ENCODE assay signal across 9 cellular contexts in genomic region chr22:50641696-50642607, GRCh38. TPM values are rescaled to one million over a fixed set of nuclear protein-coding genes. Genes with fewer than 3 reads are reported as not detected.
A peak's percentile ranks its signal among the peaks of the same experiment; 100 is the strongest.
DNase-seq lines count a peak whose midpoint lies in the region; ATAC-seq, FAIRE-seq and TF ChIP-seq lines count a peak whose summit lies in the region.
"Had no signal": no experiment of that assay in that cellular context is flagged by ENCODE, and none has a peak within 500 bp of the region (broad histone marks: within the 10 kb centered on the region; RNA-seq: fewer than 3 reads in every experiment).

No MANE protein-coding gene starts in this region.

- H3K9me3 ChIP-seq in BE2C = peaks cover 2% of the 10 kb centered on the region; the same call in 1 of the 2 replicates

- H3K27ac Mint-ChIP-seq in nephron = peak overlapping the region; percentile 78 to 88 (median 79)

- TF ChIP-seq CTCF in BE2C (IDR thresholded peaks at IDR 0.05; ENCODE audit: low read depth, low read length) (peak; percentile 22), foreskin fibroblast (IDR thresholded peaks at IDR 0.05; ENCODE audit: low read depth, low read length) (peak; percentile 35), nephron (IDR thresholded peaks at IDR 0.05; ENCODE audit: unreplicated experiment in 3 of 3) (peak; percentile 33 to 37 (median 37))

- H3K36me3 ChIP-seq in BE2C = no peaks in the 10 kb centered on the region

- DNase-seq in BE2C = peak; percentile 26
- peak; percentile 40 for DNase-seq in NCI-H1694 treated with DMSO at 0.1 percent for 48 hours (lab: John Stamatoyannopoulos, UW)
- peak; percentile 38 to 60 for DNase-seq in foreskin fibroblast
- no peak for DNase-seq in activated CD4-positive, CD25-positive, alpha-beta regulatory T cell treated with anti-CD3 and anti-CD28 coated beads, Interleukin-2, amount 50 U/mL, for 72 hours
- no peak for DNase-seq in HTR-8/SVneo (ENCODE audit: insufficient read length, low spot score)
- DNase-seq: DMS53 had no signal

- H3K27me3 Mint-ChIP-seq in nephron (ENCODE audit: low read depth) = peaks cover 12% of the 10 kb centered on the region

- no peak for ATAC-seq in GM18519 (IDR thresholded peaks at IDR 0.05; ENCODE audit: low FRiP score, unreplicated experiment)
- no peak for ATAC-seq in HG02798 (IDR thresholded peaks at IDR 0.05; ENCODE audit: poor library complexity, unreplicated experiment)

- H3K4me1 ChIP-seq in BE2C = no peaks in the 10 kb centered on the region

- peaks cover 3% of the 10 kb centered on the region for H3K9me3 Mint-ChIP-seq in nephron

- H3K4me3 ChIP-seq in BE2C (ENCODE audit: low read depth, low read length) (no peak overlapping the region), foreskin fibroblast (ENCODE audit: low read depth in 1 of 2, low read length in 2 of 2) (no peak overlapping the region)

- peaks cover 21% of the 10 kb centered on the region for H3K27me3 ChIP-seq in BE2C

- H3K4me1 Mint-ChIP-seq in nephron = peaks cover 16% of the 10 kb centered on the region

- H3K4me3 Mint-ChIP-seq in nephron = peak overlapping the region; percentile 23 to 62 (median 33)

- no peaks in the 10 kb centered on the region for H3K36me3 Mint-ChIP-seq in nephron (ENCODE audit: low read depth)

- FAIRE-seq in HTR-8/SVneo (lab: Jason Lieb, UNC) = no peak

RNA-seq across cellular contexts. Expression of gene ARSA, which starts 14.0 kb away (rescaled TPM):
- 16.3 TPM for polyA plus RNA-seq in BE2C (2012; ENCODE audit: insufficient read depth, insufficient read length, low read depth)

RNA-seq across cellular contexts. Expression of gene SHANK3, which starts 30.7 kb away (rescaled TPM):
- 3.3 TPM for polyA plus RNA-seq in BE2C (2012; ENCODE audit: insufficient read depth, insufficient read length, low read depth)

RNA-seq across cellular contexts. Expression of gene MAPK8IP2, which starts 41.4 kb away (rescaled TPM):
- 108 TPM for polyA plus RNA-seq in BE2C (2012; ENCODE audit: insufficient read depth, insufficient read length, low read depth)

RNA-seq across cellular contexts. Expression of gene CHKB, which starts 59.3 kb away (rescaled TPM):
- 107 TPM for polyA plus RNA-seq in BE2C (2012; ENCODE audit: insufficient read depth, insufficient read length, low read depth)

Comparison
In these comparisons a context has a peak if more than half of its experiments do, and no peak if none do; other contexts are left out.
1. DNase-seq: peak in BE2C (single experiment), NCI-H1694 treated with DMSO at 0.1 percent for 48 hours (single experiment) and foreskin fibroblast (2 of 2); none in activated CD4-positive, CD25-positive, alpha-beta regulatory T cell treated with anti-CD3 and anti-CD28 coated beads, Interleukin-2, amount 50 U/mL, for 72 hours (single experiment) and HTR-8/SVneo (single experiment).
2. Peak in every context shown above with its lines, with median percentiles within 50 percentile points of each other: CTCF ChIP-seq.